17 cellular contexts compared by ENCODE assay signal in the genomic region with DNA sequence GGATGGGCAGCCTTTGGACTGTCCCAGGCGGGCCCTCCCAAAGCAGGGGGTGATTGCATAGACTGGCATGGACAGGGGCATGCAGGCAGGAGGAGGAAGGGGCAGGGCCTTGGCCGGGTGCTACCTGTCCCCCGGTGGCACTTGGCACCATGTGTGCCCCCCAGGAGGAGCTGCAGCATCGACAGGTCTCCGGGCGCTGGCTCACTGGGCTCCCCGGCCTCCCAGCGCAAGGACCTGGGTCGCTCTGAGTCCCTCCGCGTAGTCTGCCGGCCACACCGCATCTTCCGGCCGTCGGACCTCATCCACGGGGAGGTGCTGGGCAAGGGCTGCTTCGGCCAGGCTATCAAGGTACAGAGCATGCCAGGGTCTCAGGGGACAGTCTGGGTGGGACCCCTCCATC. TPM values are rescaled to one million over a fixed set of nuclear protein-coding genes. Genes with fewer than 3 reads are reported as not detected.
DNase-seq lines count a peak whose midpoint lies in the region; ATAC-seq and TF ChIP-seq lines count a peak whose summit lies in the region.
"Had no signal": no experiment of that assay in that cellular context is flagged by ENCODE, and none has a peak within 500 bp of the region (broad histone marks: within the 10 kb centered on the region; RNA-seq: fewer than 3 reads in every experiment).

No MANE protein-coding gene starts in this region.

- ATAC-seq in SK-N-SH treated with all-trans-retinoic acid at 6 μM for 48 hours (no peak), aorta (ENCODE audit: low FRiP score) (peak; percentile 22)
- ATAC-seq: GM12878, HepG2 had no signal

- H3K27ac ChIP-seq in SK-N-SH (ENCODE audit: low read depth in 2 of 2, low read length in 1 of 2): no peak overlapping the region
- no peak overlapping the region for H3K27ac ChIP-seq in neuronal stem cell (replicated peaks; ENCODE audit: low read length)
- no peak overlapping the region for H3K27ac ChIP-seq in aorta (ENCODE audit: low read depth in 1 of 2, low read length in 2 of 2)
- H3K27ac ChIP-seq: 22Rv1, BLaER1 had no signal

- no peak overlapping the region for H2AK5ac ChIP-seq in neuronal stem cell (ENCODE audit: low read depth, low read length)

- TF ChIP-seq EP300 in SK-N-SH (IDR thresholded peaks at IDR 0.05; ENCODE audit: borderline replicate concordance in 1 of 2, low read depth in 1 of 2, low read length in 1 of 2): no peak

- no peaks in the 10 kb centered on the region for H4K20me1 ChIP-seq in SK-N-SH (ENCODE audit: insufficient read depth)
- H4K20me1 ChIP-seq: BLaER1 had no signal

- no peak overlapping the region for H2AFZ ChIP-seq in SK-N-SH (ENCODE audit: low read depth)
- H2AFZ ChIP-seq in neuronal stem cell (ENCODE audit: low read length): no peak overlapping the region

- H4K91ac ChIP-seq in neuronal stem cell (ENCODE audit: low read depth, low read length, poor library complexity): no peak overlapping the region

- H3K14ac ChIP-seq in neuronal stem cell (ENCODE audit: low read length): no peak overlapping the region

- no peaks in the 10 kb centered on the region for H3K9me3 ChIP-seq in SK-N-SH
- H3K9me3 ChIP-seq in neuronal stem cell (replicated peaks in 1 of 2; ENCODE audit: control insufficient read depth in 2 of 2, insufficient read depth in 1 of 2, low read depth in 1 of 2, low read length in 2 of 2): no peaks in the 10 kb centered on the region
- H3K9me3 ChIP-seq in aorta (ENCODE audit: control insufficient read depth, low read length): no peaks in the 10 kb centered on the region
- H3K9me3 ChIP-seq: BLaER1, HAP-1 had no signal

- no peak for TF ChIP-seq RAD21 in SK-N-SH (IDR thresholded peaks at IDR 0.05; ENCODE audit: low read length)

- H3K4me2 ChIP-seq in SK-N-SH (no peak overlapping the region), neuronal stem cell (ENCODE audit: insufficient read depth, low read length, poor library complexity, severe bottlenecking) (no peak overlapping the region)
- H3K4me2 ChIP-seq: BLaER1 had no signal

- no peaks in the 10 kb centered on the region for H3K79me1 ChIP-seq in neuronal stem cell (ENCODE audit: low read depth, low read length)

- H2BK12ac ChIP-seq in neuronal stem cell (ENCODE audit: low read length): no peak overlapping the region

- H3F3A ChIP-seq in SK-N-SH (replicated peaks; ENCODE audit: insufficient read depth): peaks cover 5% of the 10 kb centered on the region

- DNase-seq in SK-N-SH: peak; percentile 28
- DNase-seq in H7: peak; percentile 37
- DNase-seq in neuronal stem cell (ENCODE audit: low spot score): no peak
- no peak for DNase-seq in aorta
- DNase-seq in DMS 273 treated with DMSO at 0.1 percent for 48 hours (lab: John Stamatoyannopoulos, UW): no peak
- no peak for DNase-seq in hypothalamus (lab: John Stamatoyannopoulos, UW)
- DNase-seq: CD4-positive, alpha-beta memory T cell; DMS53; DND-41; EL; GOT3 had no signal

- peaks cover 8% of the 10 kb centered on the region; the same call in 1 of the 2 replicates for H3K79me2 ChIP-seq in SK-N-SH (ENCODE audit: insufficient read depth)

- H3K4me1 ChIP-seq in SK-N-SH (ENCODE audit: control insufficient read depth in 1 of 2, insufficient read depth in 2 of 2, low read depth in 1 of 2, low read length in 1 of 2): no peaks in the 10 kb centered on the region
- no peaks in the 10 kb centered on the region for H3K4me1 ChIP-seq in neuronal stem cell (ENCODE audit: control insufficient read depth in 2 of 2, insufficient read depth in 1 of 2, low read depth in 1 of 2, low read length in 2 of 2)
- H3K4me1 ChIP-seq in aorta (ENCODE audit: control insufficient read depth in 1 of 2, insufficient read depth in 2 of 2, low read length in 2 of 2): no peaks in the 10 kb centered on the region
- H3K4me1 ChIP-seq: HAP-1 had no signal

- H3K36me3 ChIP-seq in SK-N-SH (replicated peaks in 1 of 2; ENCODE audit: control insufficient read depth in 1 of 2, insufficient read depth in 2 of 2, low read length in 1 of 2): peaks cover 43 to 82% of the 10 kb centered on the region in 2 experiments
- H3K36me3 ChIP-seq in H7 (replicated peaks; ENCODE audit: control insufficient read depth, insufficient read depth, low read length): peaks cover 19% of the 10 kb centered on the region
- peaks cover 36 to 92% of the 10 kb centered on the region in 2 donors for H3K36me3 ChIP-seq in neuronal stem cell (replicated peaks in 1 of 2; ENCODE audit: control insufficient read depth in 2 of 2, insufficient read depth in 2 of 2, low read length in 2 of 2)
- no peaks in the 10 kb centered on the region for H3K36me3 ChIP-seq in aorta (ENCODE audit: control insufficient read depth in 1 of 2, insufficient read depth in 2 of 2, low read length in 1 of 2)

- no peak overlapping the region for H3K4ac ChIP-seq in neuronal stem cell (ENCODE audit: low read length)

- H2BK15ac ChIP-seq in neuronal stem cell (ENCODE audit: low read length): no peak overlapping the region

- H3K27me3 ChIP-seq in SK-N-SH (ENCODE audit: insufficient read depth): no peaks in the 10 kb centered on the region
- no peaks in the 10 kb centered on the region for H3K27me3 ChIP-seq in H7 (ENCODE audit: control insufficient read depth, insufficient read depth, low read length)
- H3K27me3 ChIP-seq in neuronal stem cell (ENCODE audit: control insufficient read depth in 3 of 3, insufficient read depth in 3 of 3, low read depth in 1 of 3, low read length in 3 of 3): no peaks in the 10 kb centered on the region
- H3K27me3 ChIP-seq in aorta (ENCODE audit: control insufficient read depth in 1 of 2, insufficient read depth in 2 of 2, low read length in 1 of 2): no peaks in the 10 kb centered on the region
- H3K27me3 ChIP-seq: BLaER1 had no signal

- CTCF ChIA-PET in SK-N-SH (lab: Yijun Ruan, JAX): interaction anchor here (1.2 to 1.5 kb wide), 2 partner anchors 9 to 39 kb away, joined by 3 to 4 read pairs; no protein-coding TSS in a partner anchor

- H3K4me3 ChIP-seq in SK-N-SH (ENCODE audit: low read depth in 2 of 2, low read length in 1 of 2) (no peak overlapping the region), H7 (ENCODE audit: insufficient read depth, low read depth, low read length) (no peak overlapping the region), neuronal stem cell (ENCODE audit: low read length in 2 of 2) (no peak overlapping the region), aorta (ENCODE audit: low read length in 2 of 2) (no peak overlapping the region)
- H3K4me3 ChIP-seq: BLaER1, GM12878, HAP-1 had no signal

- 95% methylated on average over 8 of the region's 18 CpGs for WGBS in SK-N-SH (ENCODE audit: low lambda C conversion rate)
- WGBS in neuronal stem cell (ENCODE audit: extremely low coverage in 2 of 2, insufficient read length in 2 of 2, insufficient replicate concordance in 1 of 2), 2 donors: no CpG with 5 or more reads among the region's 18 CpGs
- WGBS in aorta, 2 donors: 96 to 97% methylated on average over 18 of the region's 18 CpGs

- peak overlapping the region; percentile 31 for H3K23ac ChIP-seq in neuronal stem cell (ENCODE audit: low read depth, low read length, poor library complexity)

- POLR2A ChIA-PET in SK-N-SH (lab: Yijun Ruan, JAX): no interaction called here

- intact Hi-C loops in aorta (cut with DNase I): no loop called here

- H2BK120ac ChIP-seq in neuronal stem cell (ENCODE audit: low read depth, low read length): no peak overlapping the region

- H3K9me2 ChIP-seq in SK-N-SH: no peaks in the 10 kb centered on the region

- no peak overlapping the region for H2BK5ac ChIP-seq in neuronal stem cell (ENCODE audit: low read length)

- TF ChIP-seq CTCF in SK-N-SH (IDR thresholded peaks at IDR 0.05): no peak

- H3K18ac ChIP-seq in neuronal stem cell (ENCODE audit: low read length): no peak overlapping the region

- H3K9ac ChIP-seq in SK-N-SH (no peak overlapping the region), neuronal stem cell (ENCODE audit: low read depth, low read length, poor library complexity) (no peak overlapping the region)
- H3K9ac ChIP-seq: BLaER1 had no signal

- no peak overlapping the region for H4K8ac ChIP-seq in neuronal stem cell (ENCODE audit: low read depth, low read length)

TF ChIP-seq in SK-N-SH, 30 proteins besides CTCF, POLR2A, EP300 and RAD21 (continues in another document):
- TF ChIP-seq, protein P1, sequence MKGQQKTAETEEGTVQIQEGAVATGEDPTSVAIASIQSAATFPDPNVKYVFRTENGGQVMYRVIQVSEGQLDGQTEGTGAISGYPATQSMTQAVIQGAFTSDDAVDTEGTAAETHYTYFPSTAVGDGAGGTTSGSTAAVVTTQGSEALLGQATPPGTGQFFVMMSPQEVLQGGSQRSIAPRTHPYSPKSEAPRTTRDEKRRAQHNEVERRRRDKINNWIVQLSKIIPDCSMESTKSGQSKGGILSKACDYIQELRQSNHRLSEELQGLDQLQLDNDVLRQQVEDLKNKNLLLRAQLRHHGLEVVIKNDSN (IDR thresholded peaks at IDR 0.05; ENCODE audit: borderline replicate concordance, low read depth): no peak
- TF ChIP-seq CHD2 (IDR thresholded peaks at IDR 0.05; ENCODE audit: low read length, partially characterized antibody) (no peak), YY1 (IDR thresholded peaks at IDR 0.05; ENCODE audit: low read depth) (no peak), FOXJ3 (CRISPR knock-in tag; IDR thresholded peaks at IDR 0.05) (no peak), EZH2phosphoT487 (IDR thresholded peaks at IDR 0.05; ENCODE audit: borderline replicate concordance, low read depth) (no peak)

TF ChIP-seq in SK-N-SH treated with all-trans-retinoic acid at 6 μM for 48 hours, 23 proteins besides CTCF, POLR2A, EP300 and RAD21 (continues in another document):
- TF ChIP-seq, protein P2, sequence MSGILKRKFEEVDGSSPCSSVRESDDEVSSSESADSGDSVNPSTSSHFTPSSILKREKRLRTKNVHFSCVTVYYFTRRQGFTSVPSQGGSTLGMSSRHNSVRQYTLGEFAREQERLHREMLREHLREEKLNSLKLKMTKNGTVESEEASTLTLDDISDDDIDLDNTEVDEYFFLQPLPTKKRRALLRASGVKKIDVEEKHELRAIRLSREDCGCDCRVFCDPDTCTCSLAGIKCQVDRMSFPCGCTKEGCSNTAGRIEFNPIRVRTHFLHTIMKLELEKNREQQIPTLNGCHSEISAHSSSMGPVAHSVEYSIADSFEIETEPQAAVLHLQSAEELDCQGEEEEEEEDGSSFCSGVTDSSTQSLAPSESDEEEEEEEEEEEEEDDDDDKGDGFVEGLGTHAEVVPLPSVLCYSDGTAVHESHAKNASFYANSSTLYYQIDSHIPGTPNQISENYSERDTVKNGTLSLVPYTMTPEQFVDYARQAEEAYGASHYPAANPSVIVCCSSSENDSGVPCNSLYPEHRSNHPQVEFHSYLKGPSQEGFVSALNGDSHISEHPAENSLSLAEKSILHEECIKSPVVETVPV (CRISPR knock-in tag; IDR thresholded peaks at IDR 0.05): no peak
- no peak for TF ChIP-seq GLIS3 (CRISPR knock-in tag; IDR thresholded peaks at IDR 0.05)
- no peak for TF ChIP-seq ZNF565 (CRISPR knock-in tag; conservative IDR thresholded peaks at IDR 0.05; ENCODE audit: low read depth)
- no peak for TF ChIP-seq ZFP30 (CRISPR knock-in tag; IDR thresholded peaks at IDR 0.05)
- no peak for TF ChIP-seq ZNF70 (CRISPR knock-in tag; IDR thresholded peaks at IDR 0.05)

RNA-seq across cellular contexts. Expression of a gene that starts 23.2 kb away (rescaled TPM):
- polyA plus RNA-seq in SK-N-SH (2012; rRNA removed): 64.4 and 86.6 TPM in 2 replicates
- polyA plus RNA-seq in SK-N-SH (2012; cell fraction: cytosol; rRNA removed): 46.4 and 70.1 TPM in 2 replicates
- polyA plus RNA-seq in SK-N-SH (2012; cell fraction: nucleus; rRNA removed): 118 and 178 TPM in 2 replicates
- total RNA-seq in H7 (2014; rRNA removed; shearing (Covaris generic)): 99.4 and 108 TPM in 2 replicates
- 62.3 TPM for polyA plus RNA-seq in neuronal stem cell (2013, experiment 1 of 2)
- polyA plus RNA-seq in neuronal stem cell (2013, experiment 2 of 2): 60.7 TPM
- total RNA-seq in aorta: 10 to 100 TPM; 14.7 to 18.9 TPM
- polyA plus RNA-seq in aorta: 1 to 10 TPM; 6.1 to 8.4 TPM

Comparison
In these comparisons a context has a peak if more than half of its experiments do, and no peak if none do; other contexts are left out.
1. DNase-seq: peak in SK-N-SH (single experiment) and H7 (single experiment); none in neuronal stem cell (single experiment), aorta (0 of 2), DMS 273 treated with DMSO at 0.1 percent for 48 hours (single experiment) and hypothalamus (0 of 51).